In the genomic region with DNA sequence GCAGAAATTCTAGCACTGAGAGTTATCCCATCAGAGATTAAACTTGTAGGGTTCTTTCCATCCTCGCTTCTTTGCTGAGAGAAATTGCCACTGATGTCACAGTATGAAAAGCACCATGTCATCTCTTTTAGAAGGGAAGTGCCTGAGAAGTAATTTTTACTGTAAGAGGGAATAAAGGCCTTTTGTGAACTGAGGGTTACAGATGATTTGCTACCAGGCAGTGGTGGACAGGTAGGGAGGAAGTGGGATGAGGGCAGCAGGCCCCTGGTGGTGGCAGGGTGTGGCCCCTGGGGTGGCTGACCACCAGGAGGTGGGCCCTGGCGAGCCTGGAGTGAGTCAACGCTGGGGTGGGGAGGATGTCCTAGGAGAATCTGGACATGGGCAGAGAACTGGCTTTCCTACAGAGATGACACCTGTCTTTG, we compare ENCODE assay signal across 9 cellular contexts. TPM values are rescaled to one million over a fixed set of nuclear protein-coding genes. Genes with fewer than 3 reads are reported as not detected.
DNase-seq lines count a peak whose midpoint lies in the region; ATAC-seq, FAIRE-seq and TF ChIP-seq lines count a peak whose summit lies in the region.
"Had no signal": no experiment of that assay in that cellular context is flagged by ENCODE, and none has a peak within 500 bp of the region (broad histone marks: within the 10 kb centered on the region; RNA-seq: fewer than 3 reads in every experiment).

No MANE protein-coding gene starts in this region.

- no peak for TF ChIP-seq EP300 in esophagus muscularis mucosa (IDR thresholded peaks at IDR 0.05)

- H3K27ac Mint-ChIP-seq in type B pancreatic cell, result no peak overlapping the region

- H3K9me3 ChIP-seq in HCT116 (ENCODE audit: control insufficient read depth in 1 of 2, insufficient read depth in 1 of 2, low read depth in 1 of 2, low read length in 2 of 2), result peaks cover 8 to 15% of the 10 kb centered on the region in 2 experiments; a peak in 3 of 4 replicates
- H3K9me3 ChIP-seq in RWPE2 (ENCODE audit: severe bottlenecking), result peaks cover 6% of the 10 kb centered on the region
- peaks cover 0 to 13% (median 5%) of the 10 kb centered on the region in 4 donors for H3K9me3 ChIP-seq in esophagus muscularis mucosa
- H3K9me3 ChIP-seq in psoas muscle, result peaks cover 7% of the 10 kb centered on the region

- POLR2A ChIA-PET in HCT116 (lab: Charles Lee), result interaction anchor here (0.9 to 1.4 kb wide), 3 partner anchors 16 to 63 kb away, joined by 3 read pairs; no protein-coding TSS in a partner anchor

- RAD21 ChIA-PET in HCT116 (lab: Charles Lee; ENCODE audit: low non-redundant PET in 1 of 2, low total read pairs in 2 of 2, uncharacterized antibody in 2 of 2, unreplicated experiment in 2 of 2), result no interaction called here

- H3K4me1 Mint-ChIP-seq in type B pancreatic cell (ENCODE audit: unreplicated experiment), result peaks cover 5% of the 10 kb centered on the region

- H3K79me2 ChIP-seq in HCT116 (ENCODE audit: insufficient read depth, low read length), result no peaks in the 10 kb centered on the region

- no peaks in the 10 kb centered on the region for H3K9me2 ChIP-seq in HCT116 (ENCODE audit: insufficient read depth)

- peaks cover 18 to 22% of the 10 kb centered on the region in 2 experiments for H3K4me1 ChIP-seq in HCT116 (ENCODE audit: control insufficient read depth in 1 of 2, insufficient read depth in 2 of 2, low read length in 2 of 2)
- peaks cover 12% of the 10 kb centered on the region for H3K4me1 ChIP-seq in RWPE2 (ENCODE audit: insufficient read depth, poor library complexity, severe bottlenecking)
- H3K4me1 ChIP-seq in esophagus muscularis mucosa, result peaks cover 0 to 8% (median 2%) of the 10 kb centered on the region in 4 donors
- H3K4me1 ChIP-seq in psoas muscle, result no peaks in the 10 kb centered on the region

- CTCF ChIA-PET in HCT116 (lab: Charles Lee), result interaction anchor here (1.0 to 1.8 kb wide), 3 partner anchors 23 to 48 kb away, joined by 3 to 6 read pairs (median 5); no protein-coding TSS in a partner anchor

- TF ChIP-seq RAD21 in HCT116 (IDR thresholded peaks at IDR 0.05; ENCODE audit: low read depth), result no peak

- peak overlapping the region; percentile 17 for H3K27ac ChIP-seq in HCT116 (ENCODE audit: low read depth, low read length)
- H3K27ac ChIP-seq in RWPE2 (ENCODE audit: poor library complexity, severe bottlenecking), result no peak overlapping the region
- H3K27ac ChIP-seq in esophagus muscularis mucosa (replicated peaks in 1 of 4), result peak overlapping the region in 3 of 4 donors; percentile 33 to 44 (median 38)
- H3K27ac ChIP-seq in psoas muscle, result peak overlapping the region; percentile 36

- peak overlapping the region in 1 of 2 experiments; percentile 21; a peak in 2 of 4 replicates for H3K4me3 ChIP-seq in HCT116 (replicated peaks in 1 of 2; ENCODE audit: low read depth in 1 of 2, low read length in 2 of 2)
- H3K4me3 ChIP-seq in RWPE2 (ENCODE audit: severe bottlenecking), result no peak overlapping the region
- no peak overlapping the region for H3K4me3 ChIP-seq in esophagus muscularis mucosa
- H3K4me3 ChIP-seq in psoas muscle, result no peak overlapping the region

- peak overlapping the region; percentile 97 for H2AFZ ChIP-seq in HCT116 (ENCODE audit: low read depth, low read length, poor library complexity, severe bottlenecking)

- H3K36me3 Mint-ChIP-seq in type B pancreatic cell, result no peaks in the 10 kb centered on the region

- H3K36me3 ChIP-seq in HCT116 (ENCODE audit: control insufficient read depth in 1 of 2, insufficient read depth in 2 of 2, low read length in 2 of 2) (no peaks in the 10 kb centered on the region), RWPE2 (ENCODE audit: low read depth) (no peaks in the 10 kb centered on the region), esophagus muscularis mucosa (no peaks in the 10 kb centered on the region), psoas muscle (ENCODE audit: insufficient read depth in 1 of 2, low read depth in 1 of 2) (no peaks in the 10 kb centered on the region)

- peaks cover 8% of the 10 kb centered on the region for H3K9me3 Mint-ChIP-seq in type B pancreatic cell

- no peaks in the 10 kb centered on the region for H4K20me1 ChIP-seq in HCT116 (ENCODE audit: insufficient read depth)

- TF ChIP-seq CTCF in HCT116 (IDR thresholded peaks at IDR 0.05 in 2 of 3, conservative IDR thresholded peaks at IDR 0.05 in 1 of 3; ENCODE audit: borderline replicate concordance in 1 of 3, insufficient read depth in 1 of 3, low read depth in 2 of 3, low read length in 2 of 3) (peak in 1 of 3 experiments; percentile 18; a peak in 1 of 6 replicates), RWPE2 (IDR thresholded peaks at IDR 0.05; ENCODE audit: poor library complexity, severe bottlenecking) (no peak), esophagus muscularis mucosa (IDR thresholded peaks at IDR 0.05) (no peak), psoas muscle (IDR thresholded peaks at IDR 0.05) (no peak), type B pancreatic cell (conservative IDR thresholded peaks at IDR 0.05) (no peak)

- peak overlapping the region; percentile 32; the same call in 1 of the 2 replicates for H3K9ac ChIP-seq in HCT116 (ENCODE audit: low read length)

- TF ChIP-seq POLR2A in HCT116 (IDR thresholded peaks at IDR 0.05; ENCODE audit: borderline replicate concordance, extremely low read depth, insufficient read depth, insufficient read length) (no peak), esophagus muscularis mucosa (IDR thresholded peaks at IDR 0.05; ENCODE audit: low read depth) (no peak)

- BruUV-seq in HCT116 (replicated peaks; lab: Mats Ljungman, UMichigan), result TSS peak; percentile 80

- H3K27me3 ChIP-seq in HCT116 (ENCODE audit: insufficient read depth, low read length), result no peaks in the 10 kb centered on the region
- H3K27me3 ChIP-seq in RWPE2 (ENCODE audit: insufficient read depth, poor library complexity, severe bottlenecking), result no peaks in the 10 kb centered on the region
- no peaks in the 10 kb centered on the region for H3K27me3 ChIP-seq in esophagus muscularis mucosa
- no peaks in the 10 kb centered on the region for H3K27me3 ChIP-seq in psoas muscle (ENCODE audit: insufficient read depth in 3 of 3, low read length in 2 of 3)

- H3K27me3 Mint-ChIP-seq in type B pancreatic cell, result no peaks in the 10 kb centered on the region

- WGBS in esophagus muscularis mucosa, result 75% methylated on average over 3 of the region's 3 CpGs
- WGBS in psoas muscle, 3 donors, result 57 to 74% (median 64%) methylated on average over 3 of the region's 3 CpGs

- FAIRE-seq in GM19239 (lab: Jason Lieb, UNC), result no peak

- no peak for DNase-seq in HCT116 (ENCODE audit: low read depth, low spot score)
- DNase-seq in RWPE2 (ENCODE audit: low spot score), result no peak
- no peak for DNase-seq in esophagus muscularis mucosa (ENCODE audit: extremely low spot score)
- peak in 1 of 2 donors; percentile 51 for DNase-seq in psoas muscle
- DNase-seq in Ammon's horn (ENCODE audit: low spot score), result no peak
- no peak for DNase-seq in type B pancreatic cell (ENCODE audit: extremely low spot score, unreplicated experiment)
- DNase-seq in GM19239 (ENCODE audit: insufficient read length, low spot score), result no peak
- DNase-seq: NCI-H774 had no signal

- peak overlapping the region; percentile 65 for H3K4me2 ChIP-seq in HCT116 (ENCODE audit: low read length)

- ATAC-seq in HCT116 (peak; percentile 70), RWPE2 (ENCODE audit: low read depth) (peak; percentile 40; the same call in 1 of the 3 replicates), psoas muscle (peak in 2 of 4 donors; percentile 19 to 35), HG03045 (IDR thresholded peaks at IDR 0.05; ENCODE audit: unreplicated experiment) (no peak)

- intact Hi-C loops in HCT116 (cut with micrococcal nuclease) (no loop called here), esophagus muscularis mucosa (cut with DNase I) (no loop called here), psoas muscle (cut with DNase I) (no loop called here)

- no peak overlapping the region for H3K4me3 Mint-ChIP-seq in type B pancreatic cell

TF ChIP-seq in HCT116, 20 proteins besides CTCF, POLR2A, EP300 and RAD21 (continues in another document):
- no peak for TF ChIP-seq CEBPB (IDR thresholded peaks at IDR 0.05; ENCODE audit: low read depth)

RNA-seq across cellular contexts. Expression of gene MILR1, which starts 6.4 kb away (rescaled TPM):
- total RNA-seq in HCT116 (2021; ENCODE audit: unreplicated experiment) (3.8 TPM), esophagus muscularis mucosa (1 to 10 TPM; 2.9 to 6.6 (median 4.2) TPM), psoas muscle (1 to 10 TPM in 3 of 4 donors, under 1 TPM in 1; 0.95 to 1.3 (median 1.1) TPM), type B pancreatic cell (ENCODE audit: low replicate concordance) (not detected in 2 replicates)
- polyA plus RNA-seq in HCT116 (2012), result 2.5 and 4.0 TPM in 2 replicates
- polyA plus RNA-seq in psoas muscle, result 1 to 10 TPM in 2 of 3 donors, under 1 TPM in 1; 0.61 to 1.2 (median 1.1) TPM

RNA-seq across cellular contexts. Expression of gene PECAM1, which starts 51.9 kb away (rescaled TPM):
- total RNA-seq in HCT116 (2021; ENCODE audit: unreplicated experiment) (0.42 TPM), esophagus muscularis mucosa (100 to 1,000 TPM in 2 of 4 donors, 10 to 100 TPM in 2; 52.3 to 270 (median 148) TPM), psoas muscle (100 to 1,000 TPM in 2 of 4 donors, 10 to 100 TPM in 2; 71.9 to 117 (median 105) TPM), type B pancreatic cell (ENCODE audit: low replicate concordance) (0.21 TPM in 1 of 2 replicates, not detected in the other)
- 0.01 and 0.06 TPM in 2 replicates for polyA plus RNA-seq in HCT116 (2012)
- polyA plus RNA-seq in psoas muscle, result 10 to 100 TPM; 21.0 to 40.5 (median 29.6) TPM

RNA-seq across cellular contexts. Expression of gene POLG2, which starts 54.3 kb away (rescaled TPM):
- 51.5 TPM for total RNA-seq in HCT116 (2021; ENCODE audit: unreplicated experiment)
- polyA plus RNA-seq in HCT116 (2012), result 14.8 and 19.2 TPM in 2 replicates
- total RNA-seq in esophagus muscularis mucosa, result 1 to 10 TPM; 3.2 to 5.0 (median 3.3) TPM
- 1 to 10 TPM; 4.5 to 8.1 (median 6.1) TPM for total RNA-seq in psoas muscle
- polyA plus RNA-seq in psoas muscle, result 10 to 100 TPM in 1 of 3 donors, 1 to 10 TPM in 2; 4.1 to 12.2 (median 9.4) TPM
- 15.4 and 22.9 TPM in 2 replicates for total RNA-seq in type B pancreatic cell (ENCODE audit: low replicate concordance)

Comparison
In these comparisons a context has a peak if more than half of its experiments do, and no peak if none do; other contexts are left out.
1. RNA of gene PECAM1, which starts 51.9 kb away (total RNA-seq): 52.3 to 270 TPM in esophagus muscularis mucosa and 71.9 to 117 TPM in psoas muscle; 0.42 TPM in HCT116 (single experiment) and 0.21 TPM in type B pancreatic cell; every median in the first group is over 10 times any median in the second.